16 cellular contexts compared by ENCODE assay signal in genomic region chr5:50320131-50320749, GRCh38.
DNase-seq lines count a peak whose midpoint lies in the region; ATAC-seq, FAIRE-seq and TF ChIP-seq lines count a peak whose summit lies in the region.
"Had no signal": no experiment of that assay in that cellular context is flagged by ENCODE, and none has a peak within 500 bp of the region (broad histone marks: within the 10 kb centered on the region; RNA-seq: fewer than 3 reads in every experiment).

No MANE protein-coding gene starts in this region.

- ATAC-seq in GM18511 (IDR thresholded peaks at IDR 0.05; ENCODE audit: unreplicated experiment): no peak
- no peak for ATAC-seq in HG02642 (IDR thresholded peaks at IDR 0.05; ENCODE audit: poor library complexity, unreplicated experiment)
- ATAC-seq: natural killer cell treated with Interleukin-12 subunit alpha and Interleukin-12 subunit beta and Interleukin-15 and Interleukin-18, amount 100 ng/mL, for 72 hours; stimulated activated effector memory CD8-positive, alpha-beta T cell treated with anti-CD3 and anti-CD28 coated beads, Interleukin-12 subunit alpha, Interleukin-12 subunit beta, amount 100 ng/mL, for 72 hours had no signal

- H3K27me3 Mint-ChIP-seq in H9 (ENCODE audit: low read depth): no peaks in the 10 kb centered on the region; the same call in 1 of the 2 replicates

- H4K8ac ChIP-seq in H9 (replicated peaks; ENCODE audit: insufficient read length, low read depth, low read length): no peak overlapping the region

- intact Hi-C loops in mammary epithelial cell (cut with micrococcal nuclease): loop anchor here (10.0 kb wide), 1 partner anchor 435 kb away; no protein-coding TSS in a partner anchor

- no peaks in the 10 kb centered on the region for H3K4me1 Mint-ChIP-seq in H9
- H3K4me1 Mint-ChIP-seq: stimulated activated effector memory CD8-positive, alpha-beta T cell treated with anti-CD3 and anti-CD28 coated beads, Interleukin-12 subunit alpha, Interleukin-12 subunit beta, amount 100 ng/mL, for 72 hours had no signal

- H3K9ac ChIP-seq in mammary epithelial cell (ENCODE audit: insufficient read depth, low read length) (no peak overlapping the region), H9 (ENCODE audit: extremely low read depth, insufficient read length, low read length) (no peak overlapping the region)

- H3K27me3 ChIP-seq in mammary epithelial cell (ENCODE audit: insufficient read depth, low read length) (no peaks in the 10 kb centered on the region), H9 (ENCODE audit: insufficient read depth, low read length) (no peaks in the 10 kb centered on the region)

- H2AFZ ChIP-seq in mammary epithelial cell (ENCODE audit: low read depth, low read length) (no peak overlapping the region), H9 (ENCODE audit: low read length) (no peak overlapping the region)

- no peaks in the 10 kb centered on the region for H3K79me2 ChIP-seq in mammary epithelial cell (ENCODE audit: insufficient read depth, low read length)
- H3K79me2 ChIP-seq in H9 (ENCODE audit: insufficient read depth, low read length): no peaks in the 10 kb centered on the region

- DNase-seq in NB4 (ENCODE audit: low read depth) (peak; percentile 11), mammary epithelial cell (no peak), H9 (no peak)
- no peak for DNase-seq in stimulated activated CD4-positive, alpha-beta T cell treated with anti-CD3 and anti-CD28 coated beads, Interleukin-2, amount 100 ng/mL, for 48 hours
- DNase-seq: erythroblast; hippocampal formation; NCI-H1436; NCI-H524 treated with DMSO at 0.1 percent for 48 hours; stimulated activated CD4-positive, alpha-beta T cell treated with anti-CD3 and anti-CD28 coated beads, Interleukin-4, amount 100 ng/mL, for 1 hour had no signal

- no peak overlapping the region for H2BK12ac ChIP-seq in H9 (ENCODE audit: insufficient read length, low read depth, low read length)

- CTCF ChIA-PET in mammary epithelial cell (lab: Charles Lee; ENCODE audit: low non-redundant PET): interaction anchor here (0.5 kb wide), 1 partner anchor 92 kb away, joined by 3 read pairs; no protein-coding TSS in a partner anchor

- no peak overlapping the region for H3K4me3 ChIP-seq in NB4 (ENCODE audit: low read depth, low read length)
- H3K4me3 ChIP-seq in mammary epithelial cell (replicated peaks in 1 of 3; ENCODE audit: insufficient read depth in 1 of 3, low read depth in 2 of 3, low read length in 3 of 3): no peak overlapping the region
- H3K4me3 ChIP-seq: HAP-1 had no signal

- no peak for TF ChIP-seq POLR2A in NB4 (IDR thresholded peaks at IDR 0.05; ENCODE audit: extremely low read depth, insufficient read length)

- TF ChIP-seq CTCF in GM12872 (IDR thresholded peaks at IDR 0.05; ENCODE audit: insufficient read depth, low read depth, low read length) (peak; percentile 28; the same call in 2 of the 3 replicates), NB4 (IDR thresholded peaks at IDR 0.05; ENCODE audit: low read depth, low read length) (peak; percentile 54), mammary epithelial cell (conservative IDR thresholded peaks at IDR 0.05 in 1 of 2, IDR thresholded peaks at IDR 0.05 in 1 of 2; ENCODE audit: extremely low read depth in 1 of 2, insufficient read depth in 1 of 2, low read depth in 1 of 2, low read length in 2 of 2) (peak; percentile 86 to 89), H9 (conservative IDR thresholded peaks at IDR 0.05) (no peak)

- BruUV-seq in mammary epithelial cell (replicated peaks; lab: Mats Ljungman, UMichigan): no TSS peak

- peak; percentile 75 for FAIRE-seq in A204.1 (lab: Jason Lieb, UNC)

- no peak overlapping the region for H2BK120ac ChIP-seq in H9 (ENCODE audit: low read depth, low read length, poor library complexity, severe bottlenecking)

- peaks cover 78 to 86% of the 10 kb centered on the region in 2 experiments for H3K9me3 Mint-ChIP-seq in H9
- H3K9me3 Mint-ChIP-seq: natural killer cell treated with Interleukin-12 subunit alpha and Interleukin-12 subunit beta and Interleukin-15 and Interleukin-18, amount 100 ng/mL, for 72 hours; stimulated activated effector memory CD8-positive, alpha-beta T cell treated with anti-CD3 and anti-CD28 coated beads, Interleukin-12 subunit alpha, Interleukin-12 subunit beta, amount 100 ng/mL, for 72 hours had no signal

- H3T11ph ChIP-seq in H9 (ENCODE audit: low read length): no peak overlapping the region

- H3K23ac ChIP-seq in H9 (ENCODE audit: insufficient read length, low read depth, low read length): no peak overlapping the region

- no peak overlapping the region for H3K18ac ChIP-seq in H9 (ENCODE audit: insufficient read length, low read depth, low read length)

- no peak overlapping the region for H3K27ac Mint-ChIP-seq in H9
- H3K27ac Mint-ChIP-seq: natural killer cell treated with Interleukin-12 subunit alpha and Interleukin-12 subunit beta and Interleukin-15 and Interleukin-18, amount 100 ng/mL, for 72 hours; stimulated activated effector memory CD8-positive, alpha-beta T cell treated with anti-CD3 and anti-CD28 coated beads, Interleukin-12 subunit alpha, Interleukin-12 subunit beta, amount 100 ng/mL, for 72 hours had no signal

- H3K4me1 ChIP-seq in mammary epithelial cell (ENCODE audit: insufficient read depth, low read length) (no peaks in the 10 kb centered on the region), H9 (ENCODE audit: insufficient read depth, low read length) (no peaks in the 10 kb centered on the region)
- H3K4me1 ChIP-seq: HAP-1 had no signal

- no peak overlapping the region for H3K56ac ChIP-seq in H9 (ENCODE audit: insufficient read length, low read depth, low read length)

- H3K14ac ChIP-seq in H9 (ENCODE audit: insufficient read depth, low read length): no peak overlapping the region

- H3K27ac ChIP-seq in mammary epithelial cell (ENCODE audit: insufficient read depth, low read depth, low read length): no peak overlapping the region
- no peak overlapping the region for H3K27ac ChIP-seq in H9 (ENCODE audit: insufficient read length, low read depth, low read length)

- H2BK20ac ChIP-seq in H9 (ENCODE audit: low read depth, low read length, poor library complexity, severe bottlenecking): no peak overlapping the region

- no peaks in the 10 kb centered on the region for H3K9me3 ChIP-seq in mammary epithelial cell (replicated peaks; ENCODE audit: insufficient read depth, low read length)
- H3K9me3 ChIP-seq in H9 (ENCODE audit: control insufficient read depth, low read depth, low read length): peaks cover 58% of the 10 kb centered on the region
- H3K9me3 ChIP-seq: HAP-1 had no signal

- no peak overlapping the region for H2BK5ac ChIP-seq in H9 (ENCODE audit: insufficient read length, low read length)

- no peak overlapping the region for H3K4me3 Mint-ChIP-seq in H9
- H3K4me3 Mint-ChIP-seq: natural killer cell treated with Interleukin-12 subunit alpha and Interleukin-12 subunit beta and Interleukin-15 and Interleukin-18, amount 100 ng/mL, for 72 hours; stimulated activated effector memory CD8-positive, alpha-beta T cell treated with anti-CD3 and anti-CD28 coated beads, Interleukin-12 subunit alpha, Interleukin-12 subunit beta, amount 100 ng/mL, for 72 hours had no signal

- H3K23me2 ChIP-seq in H9 (ENCODE audit: insufficient read length, low read depth, low read length, poor library complexity, severe bottlenecking): no peaks in the 10 kb centered on the region

- 33% methylated on average over 1 of the region's 1 CpG for WGBS in mammary epithelial cell (ENCODE audit: low coverage, missing lambda C conversion rate)
- WGBS in H9 (ENCODE audit: extremely low coverage, insufficient read length, low lambda C conversion rate): no CpG with 5 or more reads among the region's 1 CpG

- H4K20me1 ChIP-seq in mammary epithelial cell (ENCODE audit: insufficient read depth, low read length) (no peaks in the 10 kb centered on the region), H9 (ENCODE audit: control insufficient read depth, insufficient read depth, insufficient read length) (no peaks in the 10 kb centered on the region)

- no peak overlapping the region for H4K91ac ChIP-seq in H9 (ENCODE audit: insufficient read length, low read depth, low read length)

- no peak overlapping the region for H3K4me2 ChIP-seq in mammary epithelial cell (ENCODE audit: insufficient read depth, low read depth, low read length)
- H3K4me2 ChIP-seq in H9 (ENCODE audit: insufficient read depth, insufficient read length, low read length): no peak overlapping the region

- no peaks in the 10 kb centered on the region for H3K36me3 ChIP-seq in mammary epithelial cell (ENCODE audit: insufficient read depth, low read length)
- H3K36me3 ChIP-seq: HAP-1 had no signal

- H3K36me3 Mint-ChIP-seq in H9 (ENCODE audit: insufficient read depth in 1 of 3, low read depth in 3 of 3): peaks cover 2 to 12% (median 4%) of the 10 kb centered on the region in 3 experiments; a peak in 6 of 7 replicates
- H3K36me3 Mint-ChIP-seq: natural killer cell treated with Interleukin-12 subunit alpha and Interleukin-12 subunit beta and Interleukin-15 and Interleukin-18, amount 100 ng/mL, for 72 hours; stimulated activated effector memory CD8-positive, alpha-beta T cell treated with anti-CD3 and anti-CD28 coated beads, Interleukin-12 subunit alpha, Interleukin-12 subunit beta, amount 100 ng/mL, for 72 hours had no signal

- in situ Hi-C loops in mammary epithelial cell (cut with MboI; ENCODE audit: low sequenced_read_pairs in 2 of 2): no loop called here

- dilution Hi-C loops in mammary epithelial cell (cut with HindIII; ENCODE audit: low sequenced_read_pairs): no loop called here

- H2BK15ac ChIP-seq in H9 (ENCODE audit: low read depth, low read length): no peak overlapping the region

- H4K5ac ChIP-seq in H9 (ENCODE audit: insufficient read length, low read depth, low read length): no peak overlapping the region

- no peaks in the 10 kb centered on the region for H3K79me1 ChIP-seq in H9 (ENCODE audit: insufficient read depth, low read depth, low read length, poor library complexity, severe bottlenecking)

- no peak overlapping the region for H2AK5ac ChIP-seq in H9 (ENCODE audit: insufficient read length, low read length)

- no peak overlapping the region for H3K4ac ChIP-seq in H9 (ENCODE audit: low read depth, low read length)
